ENCODE assay signal across 8 cellular contexts in the genomic region with DNA sequence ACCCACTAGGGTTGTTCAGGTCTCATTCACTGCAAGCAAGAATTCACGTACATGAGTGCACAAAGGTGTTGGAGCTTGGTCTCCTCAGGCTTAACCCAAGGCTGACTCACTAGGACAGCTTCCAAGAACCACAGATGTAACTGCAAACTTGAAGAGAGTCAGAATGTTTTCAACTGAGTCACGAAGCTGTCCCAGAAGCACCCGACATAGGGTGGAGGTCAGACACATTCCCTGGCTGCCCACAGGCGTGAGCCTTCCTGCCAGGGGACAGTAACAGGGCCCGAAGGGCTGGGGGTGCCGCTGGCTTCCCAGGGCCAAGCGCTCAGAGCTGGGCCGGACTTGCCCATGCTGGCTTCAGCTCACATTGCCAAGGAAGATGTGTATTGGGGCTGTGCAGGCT. TPM values are rescaled to one million over a fixed set of nuclear protein-coding genes. Genes with fewer than 3 reads are reported as not detected.
DNase-seq lines count a peak whose midpoint lies in the region; ATAC-seq, FAIRE-seq and TF ChIP-seq lines count a peak whose summit lies in the region.
"Had no signal": no experiment of that assay in that cellular context is flagged by ENCODE, and none has a peak within 500 bp of the region (broad histone marks: within the 10 kb centered on the region; RNA-seq: fewer than 3 reads in every experiment).

No MANE protein-coding gene starts in this region.

- H3K9me3 ChIP-seq in keratinocyte (ENCODE audit: control insufficient read depth, low read depth, low read length) (no peaks in the 10 kb centered on the region), thoracic aorta (no peaks in the 10 kb centered on the region), BE2C (no peaks in the 10 kb centered on the region)

- TF ChIP-seq CTCF in keratinocyte (optimal IDR thresholded peaks at IDR 0.05 in 1 of 3, IDR thresholded peaks at IDR 0.05 in 1 of 3, conservative IDR thresholded peaks at IDR 0.05 in 1 of 3; ENCODE audit: extremely low read depth in 1 of 3, insufficient read depth in 2 of 3, low read length in 3 of 3) (no peak), thoracic aorta (IDR thresholded peaks at IDR 0.05) (no peak), BE2C (IDR thresholded peaks at IDR 0.05; ENCODE audit: low read depth, low read length) (no peak)

- H3K9me1 ChIP-seq in keratinocyte (ENCODE audit: control insufficient read depth, extremely low read depth, insufficient read depth, low read length) = no peaks in the 10 kb centered on the region

- peak overlapping the region; percentile 28 for H3K4me2 ChIP-seq in keratinocyte (ENCODE audit: control insufficient read depth, extremely low read depth, insufficient read depth, low read depth, low read length)

- peaks cover 3 to 18% of the 10 kb centered on the region in 2 experiments for H3K36me3 ChIP-seq in keratinocyte (ENCODE audit: control insufficient read depth in 2 of 2, extremely low read depth in 1 of 2, insufficient read depth in 2 of 2, low read length in 2 of 2)
- no peaks in the 10 kb centered on the region for H3K36me3 ChIP-seq in thoracic aorta
- peaks cover 15% of the 10 kb centered on the region for H3K36me3 ChIP-seq in BE2C

- H4K20me1 ChIP-seq in keratinocyte (ENCODE audit: control insufficient read depth, extremely low read depth, insufficient read depth, low read length) = no peaks in the 10 kb centered on the region

- peak; percentile 99 for FAIRE-seq in keratinocyte (lab: Jason Lieb, UNC)

- H3K4me3 ChIP-seq in keratinocyte (ENCODE audit: control insufficient read depth in 2 of 3, extremely low read depth in 1 of 3, insufficient read depth in 2 of 3, low read depth in 1 of 3, low read length in 3 of 3) (no peak overlapping the region), thoracic aorta (no peak overlapping the region), BE2C (ENCODE audit: low read depth, low read length) (no peak overlapping the region)

- dilution Hi-C loops in keratinocyte (cut with MboI; ENCODE audit: extremely low pct_ligation_motif_present, low sequenced_read_pairs) = no loop called here

- ATAC-seq in thoracic aorta (ENCODE audit: insufficient number of reproducible peaks, low FRiP score, low read depth) (peak; percentile 58), HG02623 (IDR thresholded peaks at IDR 0.05; ENCODE audit: unreplicated experiment) (no peak)

- H3K27ac ChIP-seq in keratinocyte (ENCODE audit: control insufficient read depth, insufficient read depth, low read length) (peak overlapping the region; percentile 56), thoracic aorta (peak overlapping the region; percentile 25 to 53)

- no peaks in the 10 kb centered on the region for H3K79me2 ChIP-seq in keratinocyte (ENCODE audit: control insufficient read depth, insufficient read depth, low read length)

- no peaks in the 10 kb centered on the region for H3K27me3 ChIP-seq in keratinocyte (ENCODE audit: control insufficient read depth, extremely low read depth, insufficient read depth, low read length)
- no peaks in the 10 kb centered on the region for H3K27me3 ChIP-seq in thoracic aorta (replicated peaks; ENCODE audit: insufficient read depth)
- no peaks in the 10 kb centered on the region for H3K27me3 ChIP-seq in BE2C

- peak overlapping the region; percentile 35 for H3K9ac ChIP-seq in keratinocyte (ENCODE audit: control insufficient read depth, extremely low read depth, insufficient read depth, low read length)

- peak; percentile 94 for DNase-seq in HT1080 (ENCODE audit: low read depth)
- DNase-seq in astrocyte of the hippocampus (ENCODE audit: low read depth, low spot score) = peak; percentile 96
- peak; percentile 88 for DNase-seq in keratinocyte (ENCODE audit: low read depth, low spot score)
- DNase-seq in thoracic aorta (ENCODE audit: low spot score) = peak; percentile 31
- no peak for DNase-seq in inferior parietal cortex (ENCODE audit: extremely low spot score)
- no peak for DNase-seq in BE2C
- DNase-seq: activated naive CD8-positive, alpha-beta T cell treated with anti-CD3 and anti-CD28 coated beads for 36 hours had no signal

- no peak overlapping the region for H2AFZ ChIP-seq in keratinocyte (ENCODE audit: control insufficient read depth, low read length)

- H3K4me1 ChIP-seq in keratinocyte (ENCODE audit: control insufficient read depth, extremely low read depth, insufficient read depth, low read length) = peaks cover 24% of the 10 kb centered on the region
- H3K4me1 ChIP-seq in thoracic aorta (ENCODE audit: control insufficient read depth in 1 of 2, low read depth in 2 of 2) = peaks cover 11 to 17% of the 10 kb centered on the region in 2 donors
- H3K4me1 ChIP-seq in BE2C = peaks cover 26% of the 10 kb centered on the region

RNA-seq across cellular contexts. Expression of a gene that starts 14.1 kb away (rescaled TPM):
- total RNA-seq in HT1080 (2014; rRNA removed; shearing (Covaris generic)) = 24.0 and 40.9 TPM in 2 replicates
- 56.1 and 57.6 TPM in 2 replicates for polyA plus RNA-seq in HT1080 (2015; cell fraction: cytosol; rRNA removed)
- polyA plus RNA-seq in HT1080 (2015; cell fraction: nucleus; rRNA removed) = 23.2 and 25.7 TPM in 2 replicates
- polyA plus RNA-seq in keratinocyte = 13.1 to 24.3 TPM (median 15.7 TPM) in 3 replicates
- polyA plus RNA-seq in keratinocyte (2011; ENCODE audit: low read depth) = 11.0 TPM
- polyA plus RNA-seq in keratinocyte (2011; cell fraction: cytosol; rRNA removed) = 12.6 and 13.9 TPM in 2 replicates
- polyA plus RNA-seq in keratinocyte (2011; cell fraction: nucleus; rRNA removed) = 12.9 and 14.0 TPM in 2 replicates
- 6.8 and 19.0 TPM in 2 replicates for polyA plus RNA-seq in keratinocyte (2012; ENCODE audit: low replicate concordance)
- 11.3 to 45.6 TPM (median 20.7 TPM) in 3 replicates for polyA minus RNA-seq in keratinocyte
- 10.7 TPM for polyA minus RNA-seq in keratinocyte (2011; cell fraction: cytosol; rRNA and poly(A)+ RNA removed)
- 6.3 and 7.1 TPM in 2 replicates for polyA minus RNA-seq in keratinocyte (2011; cell fraction: nucleus; rRNA and poly(A)+ RNA removed)
- 10 to 100 TPM; 16.6 to 20.7 TPM for total RNA-seq in thoracic aorta
- polyA plus RNA-seq in BE2C (2012; ENCODE audit: insufficient read depth, insufficient read length, low read depth) = 57.2 TPM

RNA-seq across cellular contexts. Expression of a gene that starts 39.3 kb away (rescaled TPM):
- total RNA-seq in HT1080 (2014; rRNA removed; shearing (Covaris generic)) = not detected in 2 replicates
- polyA plus RNA-seq in HT1080 (2015; cell fraction: cytosol; rRNA removed) = not detected in 2 replicates
- 0.12 TPM in 1 of 2 replicates, not detected in the other for polyA plus RNA-seq in HT1080 (2015; cell fraction: nucleus; rRNA removed)
- polyA plus RNA-seq in keratinocyte = not detected in 3 replicates
- polyA plus RNA-seq in keratinocyte (2011; ENCODE audit: low read depth) = not detected
- polyA plus RNA-seq in keratinocyte (2011; cell fraction: cytosol; rRNA removed) = not detected in 2 replicates
- not detected in 2 replicates for polyA plus RNA-seq in keratinocyte (2011; cell fraction: nucleus; rRNA removed)
- polyA plus RNA-seq in keratinocyte (2012; ENCODE audit: low replicate concordance) = not detected in 2 replicates
- not detected in 3 replicates for polyA minus RNA-seq in keratinocyte
- polyA minus RNA-seq in keratinocyte (2011; cell fraction: cytosol; rRNA and poly(A)+ RNA removed) = not detected
- not detected in 2 replicates for polyA minus RNA-seq in keratinocyte (2011; cell fraction: nucleus; rRNA and poly(A)+ RNA removed)
- total RNA-seq in thoracic aorta = 1 to 10 TPM in 1 of 2 donors, not detected in 1; 1.7 TPM
- polyA plus RNA-seq in BE2C (2012; ENCODE audit: insufficient read depth, insufficient read length, low read depth) = not detected
- total RNA-seq: activated naive CD8-positive, alpha-beta T cell treated with anti-CD3 and anti-CD28 coated beads for 36 hours had no signal

RNA-seq across cellular contexts. Expression of a gene that starts 52.3 kb away (rescaled TPM):
- 6.5 and 8.7 TPM in 2 replicates for total RNA-seq in HT1080 (2014; rRNA removed; shearing (Covaris generic))
- polyA plus RNA-seq in HT1080 (2015; cell fraction: cytosol; rRNA removed) = 0.78 and 2.0 TPM in 2 replicates
- polyA plus RNA-seq in HT1080 (2015; cell fraction: nucleus; rRNA removed) = 1.5 and 2.8 TPM in 2 replicates
- 0.23 to 0.85 TPM (median 0.24 TPM) in 3 replicates for polyA plus RNA-seq in keratinocyte
- not detected for polyA plus RNA-seq in keratinocyte (2011; ENCODE audit: low read depth)
- polyA plus RNA-seq in keratinocyte (2011; cell fraction: cytosol; rRNA removed) = 0.09 and 0.64 TPM in 2 replicates
- 0.36 and 0.44 TPM in 2 replicates for polyA plus RNA-seq in keratinocyte (2011; cell fraction: nucleus; rRNA removed)
- polyA plus RNA-seq in keratinocyte (2012; ENCODE audit: low replicate concordance) = 0.33 and 0.37 TPM in 2 replicates
- 0.33 TPM in 1 of 3 replicates, not detected in the others for polyA minus RNA-seq in keratinocyte
- polyA minus RNA-seq in keratinocyte (2011; cell fraction: cytosol; rRNA and poly(A)+ RNA removed) = 3.1 TPM
- polyA minus RNA-seq in keratinocyte (2011; cell fraction: nucleus; rRNA and poly(A)+ RNA removed) = 0.84 and 0.93 TPM in 2 replicates
- total RNA-seq in thoracic aorta = 1 to 10 TPM in 1 of 2 donors, under 1 TPM in 1; 0.81 to 7.5 TPM
- 9.5 TPM for polyA plus RNA-seq in BE2C (2012; ENCODE audit: insufficient read depth, insufficient read length, low read depth)

Comparison
In these comparisons a context has a peak if more than half of its experiments do, and no peak if none do; other contexts are left out.
1. DNase-seq: peak in HT1080 (single experiment), astrocyte of the hippocampus (single experiment), keratinocyte (single experiment) and thoracic aorta (single experiment); none in inferior parietal cortex (single experiment) and BE2C (single experiment).